Comparison of ENCODE assay signal across 9 cellular contexts in the genomic region with DNA sequence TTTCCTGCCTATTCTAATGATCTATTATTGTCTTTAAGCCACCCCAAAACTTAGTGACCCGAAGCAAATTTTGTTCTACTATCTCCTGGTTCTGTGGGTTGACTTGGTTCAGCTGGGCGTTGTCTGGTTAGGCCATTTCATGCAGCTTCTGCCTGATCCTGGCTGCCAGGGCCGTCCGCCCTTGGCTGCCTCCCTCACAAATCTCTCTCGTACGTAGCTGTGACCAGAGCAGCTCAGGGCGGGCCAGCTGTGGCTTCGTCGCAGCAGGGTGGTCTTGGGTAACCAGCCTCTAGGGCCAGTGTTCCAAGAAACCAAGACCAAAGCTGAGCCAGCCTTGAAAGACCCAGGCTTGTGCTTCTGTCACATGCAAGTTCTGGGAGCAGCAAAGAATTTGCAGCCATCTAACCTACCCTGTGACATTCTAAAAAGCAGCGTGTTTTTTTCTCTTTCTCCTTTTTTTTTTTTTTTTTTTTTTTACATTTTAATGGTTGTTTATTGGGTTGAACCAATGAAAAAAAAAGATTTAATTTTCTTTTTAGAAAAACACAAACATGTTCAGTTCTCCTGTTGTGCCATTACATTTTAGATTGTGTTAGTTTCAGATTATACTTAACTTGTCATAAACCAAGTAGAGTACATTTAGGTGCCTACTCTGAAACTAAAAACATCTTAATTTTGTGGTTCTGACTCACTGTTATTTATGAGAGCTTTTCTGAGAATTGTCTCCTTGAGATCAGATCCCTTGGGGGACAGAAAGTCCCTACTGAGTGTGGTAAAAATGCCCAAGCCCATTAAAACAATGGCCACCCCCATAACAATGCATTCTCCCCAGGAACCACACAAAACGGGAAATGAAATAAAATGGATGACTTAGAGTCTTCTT.
A peak's percentile ranks its signal among the peaks of the same experiment; 100 is the strongest.
DNase-seq lines count a peak whose midpoint lies in the region; ATAC-seq and TF ChIP-seq lines count a peak whose summit lies in the region.
"Had no signal": no experiment of that assay in that cellular context is flagged by ENCODE, and none has a peak within 500 bp of the region (broad histone marks: within the 10 kb centered on the region; RNA-seq: fewer than 3 reads in every experiment).

No MANE protein-coding gene starts in this region.

- no peaks in the 10 kb centered on the region for H3K4me1 ChIP-seq in osteoblast (ENCODE audit: insufficient read depth, low read length)

- no peaks in the 10 kb centered on the region for H3K36me3 ChIP-seq in osteoblast (ENCODE audit: insufficient read depth, low read length)
- H3K36me3 ChIP-seq: left ventricle myocardium inferior had no signal

- H4K20me1 ChIP-seq in osteoblast (ENCODE audit: insufficient read depth, low read length): no peaks in the 10 kb centered on the region

- peak overlapping the region; percentile 69 for H3K4me2 ChIP-seq in osteoblast (ENCODE audit: insufficient read depth, low read length)

- no peak for TF ChIP-seq CTCF in osteoblast (IDR thresholded peaks at IDR 0.05; ENCODE audit: extremely low read depth, low read depth, low read length)

- DNase-seq in NK-92 treated with Interleukin-12 subunit alpha and Interleukin-12 subunit beta, amount 100 ng/mL, for 24 hours (lab: John Stamatoyannopoulos, UW): peak; percentile 40
- no peak for DNase-seq in NK-92 (lab: John Stamatoyannopoulos, UW; ENCODE audit: unreplicated experiment)
- peak; percentile 96 for DNase-seq in MV-4-11 (lab: John Stamatoyannopoulos, UW)
- peak; percentile 63 for DNase-seq in osteoblast (ENCODE audit: insufficient read length, low spot score, missing footprints)
- DNase-seq in inferior parietal cortex (ENCODE audit: extremely low spot score): no peak
- no peak for DNase-seq in ureter (ENCODE audit: low spot score)
- DNase-seq in HCEC 1CT: no peak
- DNase-seq: left ventricle myocardium inferior had no signal

- H3K27ac ChIP-seq in osteoblast (ENCODE audit: low read depth, low read length): no peak overlapping the region
- H3K27ac ChIP-seq: left ventricle myocardium inferior had no signal

- no peaks in the 10 kb centered on the region for H3K9me3 ChIP-seq in osteoblast (ENCODE audit: low read depth, low read length)
- H3K9me3 ChIP-seq: left ventricle myocardium inferior had no signal

- no peaks in the 10 kb centered on the region for H3K27me3 ChIP-seq in osteoblast (ENCODE audit: insufficient read depth, low read length)

- H3K79me2 ChIP-seq in osteoblast (ENCODE audit: insufficient read depth, low read length): no peaks in the 10 kb centered on the region

- peak overlapping the region; percentile 46 for H3K4me3 ChIP-seq in osteoblast (ENCODE audit: insufficient read depth, low read length)
- H3K4me3 ChIP-seq: left ventricle myocardium inferior had no signal

- H2AFZ ChIP-seq in osteoblast (ENCODE audit: low read length): peak overlapping the region; percentile 72

- ATAC-seq in GM21825 (IDR thresholded peaks at IDR 0.05; ENCODE audit: unreplicated experiment): peak; percentile 44

Comparison
In these comparisons a context has a peak if more than half of its experiments do, and no peak if none do; other contexts are left out.
1. DNase-seq: peak in NK-92 treated with Interleukin-12 subunit alpha and Interleukin-12 subunit beta, amount 100 ng/mL, for 24 hours (single experiment), MV-4-11 (single experiment) and osteoblast (single experiment); none in NK-92 (single experiment), inferior parietal cortex (single experiment), ureter (single experiment) and HCEC 1CT (single experiment).